In genomic region chr2:38654495-38655381, GRCh38 we compare ENCODE assay signal across 13 cellular contexts. TPM values are rescaled to one million over a fixed set of nuclear protein-coding genes. Genes with fewer than 3 reads are reported as not detected.
DNase-seq lines count a peak whose midpoint lies in the region; ATAC-seq and TF ChIP-seq lines count a peak whose summit lies in the region.
"Had no signal": no experiment of that assay in that cellular context is flagged by ENCODE, and none has a peak within 500 bp of the region (broad histone marks: within the 10 kb centered on the region; RNA-seq: fewer than 3 reads in every experiment).

No MANE protein-coding gene starts in this region.

- peak overlapping the region; percentile 96 for H3K27ac Mint-ChIP-seq in activated naive CD4-positive, alpha-beta T cell treated with anti-CD3 and anti-CD28 coated beads, Interleukin-2, amount 50 U/mL, for 24 hours
- peak overlapping the region; percentile 82 to 92 for H3K27ac Mint-ChIP-seq in T-cell
- H3K27ac Mint-ChIP-seq in stimulated activated naive B cell treated with anti-CD40 and anti-IgM and Interleukin-4, amounts not matched to agents 10 μg/mL and 1 μg/mL and 100 μg/mL, for 72 hours: peak overlapping the region; percentile 86
- H3K27ac Mint-ChIP-seq: brain had no signal

- H3K27me3 Mint-ChIP-seq in activated naive CD4-positive, alpha-beta T cell treated with anti-CD3 and anti-CD28 coated beads, Interleukin-2, amount 50 U/mL, for 24 hours: no peaks in the 10 kb centered on the region
- H3K27me3 Mint-ChIP-seq in T-cell: no peaks in the 10 kb centered on the region
- H3K27me3 Mint-ChIP-seq in stimulated activated naive B cell treated with anti-CD40 and anti-IgM and Interleukin-4, amounts not matched to agents 10 μg/mL and 1 μg/mL and 100 μg/mL, for 72 hours: peaks cover 13 to 24% of the 10 kb centered on the region in 2 donors

- CTCF ChIA-PET in T-cell (lab: Charles Lee): interaction anchor here in 1 of 2 donors (1.2 kb wide), 1 partner anchor 73 kb away, joined by 3 read pairs; no protein-coding TSS in a partner anchor

- POLR2A ChIA-PET in T-cell (lab: Charles Lee): interaction anchor here (0.5 to 1.3 kb wide), 2 partner anchors 11 to 292 kb away, joined by 3 to 4 read pairs; partner anchors contain the start of gene GALM (in 1 of the 2)

- no peaks in the 10 kb centered on the region for H3K9me3 Mint-ChIP-seq in activated naive CD4-positive, alpha-beta T cell treated with anti-CD3 and anti-CD28 coated beads, Interleukin-2, amount 50 U/mL, for 24 hours
- no peaks in the 10 kb centered on the region for H3K9me3 Mint-ChIP-seq in T-cell
- no peaks in the 10 kb centered on the region for H3K9me3 Mint-ChIP-seq in stimulated activated naive B cell treated with anti-CD40 and anti-IgM and Interleukin-4, amounts not matched to agents 10 μg/mL and 1 μg/mL and 100 μg/mL, for 72 hours
- H3K9me3 Mint-ChIP-seq: brain had no signal

- DNase-seq in activated naive CD4-positive, alpha-beta T cell treated with anti-CD3 and anti-CD28 coated beads, Interleukin-2, amount 50 U/mL, for 16 hours: no peak
- DNase-seq in T-cell (no peak), erythroblast (lab: John Stamatoyannopoulos, UW) (peak; percentile 32 to 40), SHP77 treated with DMSO at 0.1 percent for 48 hours (lab: John Stamatoyannopoulos, UW) (no peak), D341Med (ENCODE audit: low spot score) (no peak)
- DNase-seq in stimulated activated naive B cell treated with anti-CD40 and anti-IgM and Interleukin-4, amounts not matched to agents 10 μg/mL and 1 μg/mL and 100 μg/mL, for 72 hours: no peak
- DNase-seq: NCI-H1436, NCI-H524 treated with DMSO at 0.1 percent for 48 hours, sigmoid colon had no signal

- H3K4me1 Mint-ChIP-seq in activated naive CD4-positive, alpha-beta T cell treated with anti-CD3 and anti-CD28 coated beads, Interleukin-2, amount 50 U/mL, for 24 hours: peaks cover 30% of the 10 kb centered on the region
- H3K4me1 Mint-ChIP-seq in T-cell: peaks cover 23 to 57% (median 31%) of the 10 kb centered on the region in 3 donors
- peaks cover 27 to 52% of the 10 kb centered on the region in 2 donors for H3K4me1 Mint-ChIP-seq in stimulated activated naive B cell treated with anti-CD40 and anti-IgM and Interleukin-4, amounts not matched to agents 10 μg/mL and 1 μg/mL and 100 μg/mL, for 72 hours
- H3K4me1 Mint-ChIP-seq: brain had no signal

- no peaks in the 10 kb centered on the region for H3K36me3 Mint-ChIP-seq in activated naive CD4-positive, alpha-beta T cell treated with anti-CD3 and anti-CD28 coated beads, Interleukin-2, amount 50 U/mL, for 24 hours
- H3K36me3 Mint-ChIP-seq in T-cell: no peaks in the 10 kb centered on the region
- no peaks in the 10 kb centered on the region for H3K36me3 Mint-ChIP-seq in stimulated activated naive B cell treated with anti-CD40 and anti-IgM and Interleukin-4, amounts not matched to agents 10 μg/mL and 1 μg/mL and 100 μg/mL, for 72 hours
- H3K36me3 Mint-ChIP-seq: brain had no signal

- H3K4me3 Mint-ChIP-seq in activated naive CD4-positive, alpha-beta T cell treated with anti-CD3 and anti-CD28 coated beads, Interleukin-2, amount 50 U/mL, for 24 hours: peak overlapping the region; percentile 44
- H3K4me3 Mint-ChIP-seq in T-cell: no peak overlapping the region
- H3K4me3 Mint-ChIP-seq in stimulated activated naive B cell treated with anti-CD40 and anti-IgM and Interleukin-4, amounts not matched to agents 10 μg/mL and 1 μg/mL and 100 μg/mL, for 72 hours: no peak overlapping the region
- H3K4me3 Mint-ChIP-seq: brain had no signal

- ATAC-seq in T-cell (replicated peaks in 1 of 4): no peak
- no peak for ATAC-seq in stimulated activated naive B cell treated with anti-CD40 and anti-IgM and Interleukin-4, amounts not matched to agents 10 μg/mL and 1 μg/mL and 100 μg/mL, for 72 hours (replicated peaks)
- no peak for ATAC-seq in GM18502 (IDR thresholded peaks at IDR 0.05; ENCODE audit: poor library complexity, unreplicated experiment)

- TF ChIP-seq POLR2A in erythroblast (IDR thresholded peaks at IDR 0.05; ENCODE audit: low read length): no peak

RNA-seq across cellular contexts. Expression of gene GALM, which starts 11.2 kb away (rescaled TPM):
- 10 to 100 TPM; 14.3 to 29.4 (median 17.3) TPM for total RNA-seq in T-cell
- total RNA-seq: HT1080 had no signal

RNA-seq across cellular contexts. Expression of gene HNRNPLL, which starts 52.0 kb away (rescaled TPM):
- 10 to 100 TPM; 28.1 to 69.0 (median 35.2) TPM for total RNA-seq in T-cell

Comparison
In these comparisons a context has a peak if more than half of its experiments do, and no peak if none do; other contexts are left out.
1. DNase-seq: peak in erythroblast (2 of 2); none in activated naive CD4-positive, alpha-beta T cell treated with anti-CD3 and anti-CD28 coated beads, Interleukin-2, amount 50 U/mL, for 16 hours (single experiment), T-cell (0 of 34), stimulated activated naive B cell treated with anti-CD40 and anti-IgM and Interleukin-4, amounts not matched to agents 10 μg/mL and 1 μg/mL and 100 μg/mL, for 72 hours (single experiment), SHP77 treated with DMSO at 0.1 percent for 48 hours (single experiment) and D341Med (single experiment).
2. Peak in every context shown above with its lines, with median percentiles within 50 percentile points of each other: H3K27ac Mint-ChIP-seq.